ENCODE assay signal across 15 cellular contexts in the genomic region with DNA sequence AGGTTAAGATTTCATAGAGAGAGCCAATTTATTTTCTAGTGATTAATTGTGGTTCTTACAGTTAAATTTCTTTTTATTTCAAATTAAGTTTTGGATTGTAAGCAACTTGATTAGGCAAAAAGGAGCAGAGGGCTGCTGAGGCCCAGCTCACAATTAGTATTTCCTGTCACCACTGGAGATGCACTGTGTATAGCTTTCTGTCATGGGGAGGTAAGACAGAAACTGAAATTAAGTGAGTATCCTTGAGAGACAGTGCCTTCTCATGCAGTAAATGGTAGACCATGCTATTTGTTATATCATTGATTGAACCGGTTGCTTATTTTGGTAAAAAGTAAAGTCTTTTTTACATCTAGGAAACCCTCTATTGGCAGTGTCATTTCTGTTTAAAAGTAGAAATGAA.
A peak's percentile ranks its signal among the peaks of the same experiment; 100 is the strongest.
DNase-seq lines count a peak whose midpoint lies in the region; ATAC-seq and TF ChIP-seq lines count a peak whose summit lies in the region.
"Had no signal": no experiment of that assay in that cellular context is flagged by ENCODE, and none has a peak within 500 bp of the region (broad histone marks: within the 10 kb centered on the region; RNA-seq: fewer than 3 reads in every experiment).

No MANE protein-coding gene starts in this region.

- no peak for TF ChIP-seq POLR2A in GM18505 (IDR thresholded peaks at IDR 0.05; ENCODE audit: borderline replicate concordance, extremely low read depth, insufficient read depth, insufficient read length)

- ATAC-seq in GM18505 (IDR thresholded peaks at IDR 0.05; ENCODE audit: unreplicated experiment) = peak; percentile 92
- peak; percentile 93 for ATAC-seq in GM19467 (IDR thresholded peaks at IDR 0.05; ENCODE audit: unreplicated experiment)
- ATAC-seq in HG02884 (IDR thresholded peaks at IDR 0.05; ENCODE audit: unreplicated experiment) = peak; percentile 79
- peak; percentile 93 for ATAC-seq in HG03442 (IDR thresholded peaks at IDR 0.05; ENCODE audit: unreplicated experiment)
- ATAC-seq in stimulated activated naive CD8-positive, alpha-beta T cell treated with anti-CD3 and anti-CD28 coated beads, Interleukin-15, Interleukin-2, amounts not matched to agents 100 U/mL and 50 U/mL, for 24 hours = no peak
- ATAC-seq: Right ventricle myocardium inferior had no signal

- DNase-seq in COLO829 (ENCODE audit: low spot score) (no peak), T-helper 1 cell (no peak), HCEC 1CT (no peak)
- no peak for DNase-seq in stimulated activated naive CD8-positive, alpha-beta T cell treated with anti-CD3 and anti-CD28 coated beads, Interleukin-15, Interleukin-2, amounts not matched to agents 100 U/mL and 50 U/mL, for 24 hours
- DNase-seq: activated CD8-positive, alpha-beta memory T cell treated with anti-CD3 and anti-CD28 coated beads for 24 hours; activated naive CD4-positive, alpha-beta T cell treated with anti-CD3 and anti-CD28 coated beads, Interleukin-2, amount 10 ng/mL, durations not matched to agents 7 days and 5 days; H7; NCI-H1436; NCI-H82; uterus had no signal
